Comparison of ENCODE assay signal across 17 cellular contexts in genomic region chr19:5342573-5343201, GRCh38. TPM values are rescaled to one million over a fixed set of nuclear protein-coding genes. Genes with fewer than 3 reads are reported as not detected.
DNase-seq lines count a peak whose midpoint lies in the region; TF ChIP-seq lines count a peak whose summit lies in the region.
"Had no signal": no experiment of that assay in that cellular context is flagged by ENCODE, and none has a peak within 500 bp of the region (broad histone marks: within the 10 kb centered on the region; RNA-seq: fewer than 3 reads in every experiment).

No MANE protein-coding gene starts in this region.

- H3K4me3 Mint-ChIP-seq in brain = peak overlapping the region in 2 of 5 experiments; percentile 56 to 59
- H3K4me3 Mint-ChIP-seq in Caco-2 (ENCODE audit: unreplicated experiment) = no peak overlapping the region

- H3K79me2 ChIP-seq in OCI-LY7 (ENCODE audit: insufficient read depth, low read depth, low read length) = no peaks in the 10 kb centered on the region
- no peaks in the 10 kb centered on the region for H3K79me2 ChIP-seq in osteoblast (ENCODE audit: insufficient read depth, low read length)

- CTCF ChIA-PET in OCI-LY7 (lab: Charles Lee; ENCODE audit: unreplicated experiment) (no interaction called here), Caco-2 (lab: Charles Lee) (interaction anchor here (0.6 kb wide), 1 partner anchor 1507 kb away, joined by 3 read pairs; no protein-coding TSS in a partner anchor)

- intact Hi-C loops in OCI-LY7 (cut with micrococcal nuclease; ENCODE audit: unreplicated experiment) (loop anchor here (5.0 kb wide), 1 partner anchor 115 kb away; no protein-coding TSS in a partner anchor), Caco-2 (cut with micrococcal nuclease; ENCODE audit: unreplicated experiment) (no loop called here)

- H3K4me1 ChIP-seq in OCI-LY7 (ENCODE audit: insufficient read depth, low read length, poor library complexity, severe bottlenecking) (peaks cover 26% of the 10 kb centered on the region), osteoblast (ENCODE audit: insufficient read depth, low read length) (peaks cover 10% of the 10 kb centered on the region), Caco-2 (0 out of 2 replicates have a peak, but pooled peaks cover 5% of the 10 kb centered on the region)

- no peaks in the 10 kb centered on the region for H3K36me3 ChIP-seq in OCI-LY7 (ENCODE audit: insufficient read depth, low read length)
- H3K36me3 ChIP-seq in osteoblast (ENCODE audit: insufficient read depth, low read length) = no peaks in the 10 kb centered on the region
- H3K36me3 ChIP-seq in Caco-2 (ENCODE audit: control insufficient read depth, insufficient read depth, low read length) = no peaks in the 10 kb centered on the region

- no peaks in the 10 kb centered on the region for H4K20me1 ChIP-seq in OCI-LY7 (ENCODE audit: insufficient read depth, low read length)
- no peaks in the 10 kb centered on the region for H4K20me1 ChIP-seq in osteoblast (ENCODE audit: insufficient read depth, low read length)

- TF ChIP-seq CTCF in AG10803 (conservative IDR thresholded peaks at IDR 0.05; ENCODE audit: low read length) (no peak), OCI-LY7 (conservative IDR thresholded peaks at IDR 0.05; ENCODE audit: low read length) (no peak), brain (conservative IDR thresholded peaks at IDR 0.05) (no peak), osteoblast (IDR thresholded peaks at IDR 0.05; ENCODE audit: extremely low read depth, low read depth, low read length) (no peak), Caco-2 (IDR thresholded peaks at IDR 0.05; ENCODE audit: insufficient read depth in 1 of 2, low read depth in 1 of 2, low read length in 1 of 2, severe bottlenecking in 1 of 2, unreplicated experiment in 1 of 2) (no peak)

- in situ Hi-C loops in ACHN (cut with HindIII; ENCODE audit: low pct_ligation_motif_present, low pct_unique_long_range_greater_than_20kb, low sequenced_read_pairs) = no loop called here

- H3K9me3 ChIP-seq in OCI-LY7 (ENCODE audit: low read length) (no peaks in the 10 kb centered on the region), osteoblast (ENCODE audit: low read depth, low read length) (peaks cover 3% of the 10 kb centered on the region), Caco-2 (no peaks in the 10 kb centered on the region)

- peak; percentile 9 for DNase-seq in AG10803 (ENCODE audit: low read depth)
- DNase-seq in OCI-LY7 (ENCODE audit: low spot score) = no peak
- peak; percentile 54 for DNase-seq in osteoblast (ENCODE audit: insufficient read length, low spot score, missing footprints)
- no peak for DNase-seq in GM03348 (ENCODE audit: low spot score)
- no peak for DNase-seq in ACHN
- DNase-seq in Caco-2 = no peak
- DNase-seq: AML-193; DMS79; H9; NCI-H1105; NCI-H1694; NCI-H748 treated with DMSO at 0.1 percent for 48 hours; NK-92 treated with Interleukin-12 subunit alpha and Interleukin-12 subunit beta, amount 100 ng/mL, for 24 hours; SHP77 had no signal

- H2AFZ ChIP-seq in OCI-LY7 (ENCODE audit: low read length) (peak overlapping the region; percentile 37; the same call in 1 of the 2 replicates), osteoblast (ENCODE audit: low read length) (no peak overlapping the region)

- H3K4me2 ChIP-seq in OCI-LY7 (ENCODE audit: low read length) (0 out of 2 replicates have a peak overlapping the region, but pooled peaks have one; percentile 14), osteoblast (ENCODE audit: insufficient read depth, low read length) (no peak overlapping the region)

- H3K27ac ChIP-seq in OCI-LY7 (ENCODE audit: low read depth, low read length, poor library complexity, severe bottlenecking) = no peak overlapping the region
- no peak overlapping the region for H3K27ac ChIP-seq in osteoblast (ENCODE audit: low read depth, low read length)
- H3K27ac ChIP-seq: C4-2B, SK-N-MC had no signal

- no peak overlapping the region for H3K4me3 ChIP-seq in AG10803 (ENCODE audit: low read length)
- H3K4me3 ChIP-seq in OCI-LY7 (ENCODE audit: low read depth, low read length, poor library complexity, severe bottlenecking) = no peak overlapping the region
- H3K4me3 ChIP-seq in osteoblast (ENCODE audit: insufficient read depth, low read length) = no peak overlapping the region
- no peak overlapping the region for H3K4me3 ChIP-seq in Caco-2 (ENCODE audit: low read depth, low read length)
- H3K4me3 ChIP-seq: SK-N-MC had no signal

- H3K27me3 ChIP-seq in osteoblast (ENCODE audit: insufficient read depth, low read length) (peaks cover 27% of the 10 kb centered on the region), Caco-2 (replicated peaks; ENCODE audit: control insufficient read depth, insufficient read depth, low read length) (no peaks in the 10 kb centered on the region)

- H3K4me1 Mint-ChIP-seq in brain (peaks cover 25% of the 10 kb centered on the region), Caco-2 (ENCODE audit: low read depth, unreplicated experiment) (no peaks in the 10 kb centered on the region)

- H3K9me2 ChIP-seq in OCI-LY7 (ENCODE audit: insufficient read depth, low read length) = no peaks in the 10 kb centered on the region

- POLR2A ChIA-PET in OCI-LY7 (lab: Charles Lee) = no interaction called here
- POLR2A ChIA-PET in Caco-2 (lab: Charles Lee) = no interaction called here

- H3K27me3 Mint-ChIP-seq in brain (peaks cover 8% of the 10 kb centered on the region), Caco-2 (ENCODE audit: insufficient read depth, unreplicated experiment) (peaks cover 9% of the 10 kb centered on the region)

- BruUV-seq in OCI-LY7 (replicated peaks; lab: Mats Ljungman, UMichigan) = no TSS peak
- no TSS peak for BruUV-seq in Caco-2 (replicated peaks; lab: Mats Ljungman, UMichigan)

- peak overlapping the region in 3 of 5 experiments; percentile 13 to 52 (median 17) for H3K27ac Mint-ChIP-seq in brain
- no peak overlapping the region for H3K27ac Mint-ChIP-seq in Caco-2 (ENCODE audit: unreplicated experiment)
- H3K27ac Mint-ChIP-seq: H9 had no signal

- H3K36me3 Mint-ChIP-seq in brain (no peaks in the 10 kb centered on the region), Caco-2 (ENCODE audit: insufficient read depth, unreplicated experiment) (peaks cover 12% of the 10 kb centered on the region)

- H3K9me3 Mint-ChIP-seq in brain = peaks cover 4 to 8% (median 5%) of the 10 kb centered on the region in 5 experiments
- no peaks in the 10 kb centered on the region for H3K9me3 Mint-ChIP-seq in Caco-2 (ENCODE audit: unreplicated experiment)

RNA-seq across cellular contexts. Expression of gene PTPRS, which starts 2.1 kb away (rescaled TPM):
- 39.0 and 48.5 TPM in 2 replicates for total RNA-seq in OCI-LY7 (2014; rRNA removed; shearing (Covaris generic))
- 76.6 and 88.7 TPM in 2 replicates for total RNA-seq in OCI-LY7 (2022)
- 52.5 TPM for polyA plus RNA-seq in brain (ENCODE audit: insufficient read depth, low read depth, low replicate concordance)
- total RNA-seq in osteoblast = 218 and 227 TPM in 2 replicates
- total RNA-seq in Caco-2 (2022) = 65.0 and 65.6 TPM in 2 replicates

Comparison
In these comparisons a context has a peak if more than half of its experiments do, and no peak if none do; other contexts are left out.
1. DNase-seq: peak in AG10803 (single experiment) and osteoblast (single experiment); none in OCI-LY7 (single experiment), GM03348 (single experiment), ACHN (single experiment) and Caco-2 (0 of 2).